In the genomic region with DNA sequence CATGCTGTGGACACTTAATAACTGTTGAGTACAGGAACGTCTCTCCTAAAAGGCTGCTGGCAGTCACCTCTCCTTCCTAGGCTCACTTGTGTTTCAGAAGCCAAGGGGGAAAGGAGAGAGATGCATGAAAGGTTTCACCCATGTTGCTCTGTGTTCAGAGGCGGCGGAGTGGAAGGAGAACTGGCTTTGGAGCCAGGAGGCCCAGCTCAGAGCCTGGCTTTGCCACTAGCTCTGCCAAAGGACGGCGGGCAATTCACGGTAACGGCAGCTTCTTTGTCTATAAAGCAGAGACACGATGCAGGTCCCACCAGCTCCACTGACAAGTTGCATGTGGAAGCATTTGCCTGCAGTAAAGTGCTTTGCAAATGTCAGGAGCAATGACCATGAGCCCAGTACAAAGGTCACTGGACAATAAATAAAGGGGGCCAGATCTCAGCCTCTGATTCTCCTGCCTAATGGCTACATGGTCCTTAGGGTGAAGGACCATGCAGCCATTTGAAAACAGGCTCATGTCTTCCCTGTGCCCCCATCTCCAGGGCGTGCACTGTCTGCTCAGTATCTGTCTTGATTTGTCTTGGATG, we compare ENCODE assay signal across 2 cellular contexts.
TF ChIP-seq lines count a peak whose summit lies in the region.

No MANE protein-coding gene starts in this region.

TF ChIP-seq in SK-N-SH, 30 proteins besides CTCF, POLR2A, EP300 and RAD21 (continued from another document):
- no peak for TF ChIP-seq NFIC (IDR thresholded peaks at IDR 0.05; ENCODE audit: borderline replicate concordance)
- no peak for TF ChIP-seq GABPA (IDR thresholded peaks at IDR 0.05; ENCODE audit: low read depth)
- TF ChIP-seq, protein P1, sequence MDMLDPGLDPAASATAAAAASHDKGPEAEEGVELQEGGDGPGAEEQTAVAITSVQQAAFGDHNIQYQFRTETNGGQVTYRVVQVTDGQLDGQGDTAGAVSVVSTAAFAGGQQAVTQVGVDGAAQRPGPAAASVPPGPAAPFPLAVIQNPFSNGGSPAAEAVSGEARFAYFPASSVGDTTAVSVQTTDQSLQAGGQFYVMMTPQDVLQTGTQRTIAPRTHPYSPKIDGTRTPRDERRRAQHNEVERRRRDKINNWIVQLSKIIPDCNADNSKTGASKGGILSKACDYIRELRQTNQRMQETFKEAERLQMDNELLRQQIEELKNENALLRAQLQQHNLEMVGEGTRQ (IDR thresholded peaks at IDR 0.05; ENCODE audit: borderline replicate concordance, low read depth, low read length), result no peak
- TF ChIP-seq EZH2phosphoT487 (IDR thresholded peaks at IDR 0.05; ENCODE audit: borderline replicate concordance, low read depth), result no peak
- TF ChIP-seq CHD2 (IDR thresholded peaks at IDR 0.05; ENCODE audit: low read length, partially characterized antibody), result no peak
- no peak for TF ChIP-seq RCOR1 (IDR thresholded peaks at IDR 0.05; ENCODE audit: low read length)
- no peak for TF ChIP-seq ELF1 (IDR thresholded peaks at IDR 0.05)
- TF ChIP-seq, protein P2, sequence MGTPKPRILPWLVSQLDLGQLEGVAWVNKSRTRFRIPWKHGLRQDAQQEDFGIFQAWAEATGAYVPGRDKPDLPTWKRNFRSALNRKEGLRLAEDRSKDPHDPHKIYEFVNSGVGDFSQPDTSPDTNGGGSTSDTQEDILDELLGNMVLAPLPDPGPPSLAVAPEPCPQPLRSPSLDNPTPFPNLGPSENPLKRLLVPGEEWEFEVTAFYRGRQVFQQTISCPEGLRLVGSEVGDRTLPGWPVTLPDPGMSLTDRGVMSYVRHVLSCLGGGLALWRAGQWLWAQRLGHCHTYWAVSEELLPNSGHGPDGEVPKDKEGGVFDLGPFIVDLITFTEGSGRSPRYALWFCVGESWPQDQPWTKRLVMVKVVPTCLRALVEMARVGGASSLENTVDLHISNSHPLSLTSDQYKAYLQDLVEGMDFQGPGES (IDR thresholded peaks at IDR 0.05; ENCODE audit: low read depth, low read length), result no peak
- no peak for TF ChIP-seq FOSL2 (IDR thresholded peaks at IDR 0.05; ENCODE audit: borderline replicate concordance, low read depth)
- TF ChIP-seq, protein P3, sequence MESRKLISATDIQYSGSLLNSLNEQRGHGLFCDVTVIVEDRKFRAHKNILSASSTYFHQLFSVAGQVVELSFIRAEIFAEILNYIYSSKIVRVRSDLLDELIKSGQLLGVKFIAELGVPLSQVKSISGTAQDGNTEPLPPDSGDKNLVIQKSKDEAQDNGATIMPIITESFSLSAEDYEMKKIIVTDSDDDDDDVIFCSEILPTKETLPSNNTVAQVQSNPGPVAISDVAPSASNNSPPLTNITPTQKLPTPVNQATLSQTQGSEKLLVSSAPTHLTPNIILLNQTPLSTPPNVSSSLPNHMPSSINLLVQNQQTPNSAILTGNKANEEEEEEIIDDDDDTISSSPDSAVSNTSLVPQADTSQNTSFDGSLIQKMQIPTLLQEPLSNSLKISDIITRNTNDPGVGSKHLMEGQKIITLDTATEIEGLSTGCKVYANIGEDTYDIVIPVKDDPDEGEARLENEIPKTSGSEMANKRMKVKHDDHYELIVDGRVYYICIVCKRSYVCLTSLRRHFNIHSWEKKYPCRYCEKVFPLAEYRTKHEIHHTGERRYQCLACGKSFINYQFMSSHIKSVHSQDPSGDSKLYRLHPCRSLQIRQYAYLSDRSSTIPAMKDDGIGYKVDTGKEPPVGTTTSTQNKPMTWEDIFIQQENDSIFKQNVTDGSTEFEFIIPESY (IDR thresholded peaks at IDR 0.05; ENCODE audit: borderline replicate concordance, low read depth), result no peak
- no peak for TF ChIP-seq YY1 (IDR thresholded peaks at IDR 0.05; ENCODE audit: low read depth)
- TF ChIP-seq, protein P4, sequence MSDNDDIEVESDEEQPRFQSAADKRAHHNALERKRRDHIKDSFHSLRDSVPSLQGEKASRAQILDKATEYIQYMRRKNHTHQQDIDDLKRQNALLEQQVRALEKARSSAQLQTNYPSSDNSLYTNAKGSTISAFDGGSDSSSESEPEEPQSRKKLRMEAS (IDR thresholded peaks at IDR 0.05; ENCODE audit: low read depth), result no peak
- TF ChIP-seq MEF2A (IDR thresholded peaks at IDR 0.05; ENCODE audit: borderline replicate concordance, low read depth), result no peak
- TF ChIP-seq FOXM1 (IDR thresholded peaks at IDR 0.05; ENCODE audit: low read depth), result no peak
- TF ChIP-seq, protein P5, sequence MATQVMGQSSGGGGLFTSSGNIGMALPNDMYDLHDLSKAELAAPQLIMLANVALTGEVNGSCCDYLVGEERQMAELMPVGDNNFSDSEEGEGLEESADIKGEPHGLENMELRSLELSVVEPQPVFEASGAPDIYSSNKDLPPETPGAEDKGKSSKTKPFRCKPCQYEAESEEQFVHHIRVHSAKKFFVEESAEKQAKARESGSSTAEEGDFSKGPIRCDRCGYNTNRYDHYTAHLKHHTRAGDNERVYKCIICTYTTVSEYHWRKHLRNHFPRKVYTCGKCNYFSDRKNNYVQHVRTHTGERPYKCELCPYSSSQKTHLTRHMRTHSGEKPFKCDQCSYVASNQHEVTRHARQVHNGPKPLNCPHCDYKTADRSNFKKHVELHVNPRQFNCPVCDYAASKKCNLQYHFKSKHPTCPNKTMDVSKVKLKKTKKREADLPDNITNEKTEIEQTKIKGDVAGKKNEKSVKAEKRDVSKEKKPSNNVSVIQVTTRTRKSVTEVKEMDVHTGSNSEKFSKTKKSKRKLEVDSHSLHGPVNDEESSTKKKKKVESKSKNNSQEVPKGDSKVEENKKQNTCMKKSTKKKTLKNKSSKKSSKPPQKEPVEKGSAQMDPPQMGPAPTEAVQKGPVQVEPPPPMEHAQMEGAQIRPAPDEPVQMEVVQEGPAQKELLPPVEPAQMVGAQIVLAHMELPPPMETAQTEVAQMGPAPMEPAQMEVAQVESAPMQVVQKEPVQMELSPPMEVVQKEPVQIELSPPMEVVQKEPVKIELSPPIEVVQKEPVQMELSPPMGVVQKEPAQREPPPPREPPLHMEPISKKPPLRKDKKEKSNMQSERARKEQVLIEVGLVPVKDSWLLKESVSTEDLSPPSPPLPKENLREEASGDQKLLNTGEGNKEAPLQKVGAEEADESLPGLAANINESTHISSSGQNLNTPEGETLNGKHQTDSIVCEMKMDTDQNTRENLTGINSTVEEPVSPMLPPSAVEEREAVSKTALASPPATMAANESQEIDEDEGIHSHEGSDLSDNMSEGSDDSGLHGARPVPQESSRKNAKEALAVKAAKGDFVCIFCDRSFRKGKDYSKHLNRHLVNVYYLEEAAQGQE (IDR thresholded peaks at IDR 0.05; ENCODE audit: low read depth, low read length), result no peak
- no peak for TF ChIP-seq GATA2 (CRISPR knock-in tag; IDR thresholded peaks at IDR 0.05)

TF ChIP-seq in SK-N-SH treated with all-trans-retinoic acid at 6 μM for 48 hours, 23 proteins besides CTCF, POLR2A, EP300 and RAD21 (continued from another document):
- TF ChIP-seq, protein P6, sequence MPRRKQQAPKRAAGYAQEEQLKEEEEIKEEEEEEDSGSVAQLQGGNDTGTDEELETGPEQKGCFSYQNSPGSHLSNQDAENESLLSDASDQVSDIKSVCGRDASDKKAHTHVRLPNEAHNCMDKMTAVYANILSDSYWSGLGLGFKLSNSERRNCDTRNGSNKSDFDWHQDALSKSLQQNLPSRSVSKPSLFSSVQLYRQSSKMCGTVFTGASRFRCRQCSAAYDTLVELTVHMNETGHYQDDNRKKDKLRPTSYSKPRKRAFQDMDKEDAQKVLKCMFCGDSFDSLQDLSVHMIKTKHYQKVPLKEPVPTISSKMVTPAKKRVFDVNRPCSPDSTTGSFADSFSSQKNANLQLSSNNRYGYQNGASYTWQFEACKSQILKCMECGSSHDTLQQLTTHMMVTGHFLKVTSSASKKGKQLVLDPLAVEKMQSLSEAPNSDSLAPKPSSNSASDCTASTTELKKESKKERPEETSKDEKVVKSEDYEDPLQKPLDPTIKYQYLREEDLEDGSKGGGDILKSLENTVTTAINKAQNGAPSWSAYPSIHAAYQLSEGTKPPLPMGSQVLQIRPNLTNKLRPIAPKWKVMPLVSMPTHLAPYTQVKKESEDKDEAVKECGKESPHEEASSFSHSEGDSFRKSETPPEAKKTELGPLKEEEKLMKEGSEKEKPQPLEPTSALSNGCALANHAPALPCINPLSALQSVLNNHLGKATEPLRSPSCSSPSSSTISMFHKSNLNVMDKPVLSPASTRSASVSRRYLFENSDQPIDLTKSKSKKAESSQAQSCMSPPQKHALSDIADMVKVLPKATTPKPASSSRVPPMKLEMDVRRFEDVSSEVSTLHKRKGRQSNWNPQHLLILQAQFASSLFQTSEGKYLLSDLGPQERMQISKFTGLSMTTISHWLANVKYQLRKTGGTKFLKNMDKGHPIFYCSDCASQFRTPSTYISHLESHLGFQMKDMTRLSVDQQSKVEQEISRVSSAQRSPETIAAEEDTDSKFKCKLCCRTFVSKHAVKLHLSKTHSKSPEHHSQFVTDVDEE (CRISPR knock-in tag; IDR thresholded peaks at IDR 0.05), result no peak
- no peak for TF ChIP-seq TOX (CRISPR knock-in tag; IDR thresholded peaks at IDR 0.05; ENCODE audit: borderline replicate concordance)
- TF ChIP-seq ESRRG (CRISPR knock-in tag; IDR thresholded peaks at IDR 0.05), result no peak
- TF ChIP-seq, protein P7, sequence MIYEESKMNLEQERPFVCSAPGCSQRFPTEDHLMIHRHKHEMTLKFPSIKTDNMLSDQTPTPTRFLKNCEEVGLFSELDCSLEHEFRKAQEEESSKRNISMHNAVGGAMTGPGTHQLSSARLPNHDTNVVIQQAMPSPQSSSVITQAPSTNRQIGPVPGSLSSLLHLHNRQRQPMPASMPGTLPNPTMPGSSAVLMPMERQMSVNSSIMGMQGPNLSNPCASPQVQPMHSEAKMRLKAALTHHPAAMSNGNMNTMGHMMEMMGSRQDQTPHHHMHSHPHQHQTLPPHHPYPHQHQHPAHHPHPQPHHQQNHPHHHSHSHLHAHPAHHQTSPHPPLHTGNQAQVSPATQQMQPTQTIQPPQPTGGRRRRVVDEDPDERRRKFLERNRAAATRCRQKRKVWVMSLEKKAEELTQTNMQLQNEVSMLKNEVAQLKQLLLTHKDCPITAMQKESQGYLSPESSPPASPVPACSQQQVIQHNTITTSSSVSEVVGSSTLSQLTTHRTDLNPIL (CRISPR knock-in tag; IDR thresholded peaks at IDR 0.05; ENCODE audit: low read depth), result no peak
- TF ChIP-seq ZFP3 (CRISPR knock-in tag; IDR thresholded peaks at IDR 0.05), result no peak
- TF ChIP-seq ZFP30 (CRISPR knock-in tag; IDR thresholded peaks at IDR 0.05), result no peak
- TF ChIP-seq BACH2 (CRISPR knock-in tag; IDR thresholded peaks at IDR 0.05; ENCODE audit: borderline replicate concordance), result no peak
- TF ChIP-seq ZC3H10 (CRISPR knock-in tag; IDR thresholded peaks at IDR 0.05), result no peak
TF ChIP-seq in SK-N-SH treated with all-trans-retinoic acid at 6 μM for 48 hours: peak in this region for 0.
